1 cellular context compared by ENCODE assay signal in genomic region chr2:168801961-168802824, GRCh38.
TF ChIP-seq lines count a peak whose summit lies in the region.

Gene NOSTRIN, plus strand, starts transcription at chr2:168802637. Its CDS starts 10 bp downstream, at chr2:168802647.

TF ChIP-seq in K562, 482 proteins besides CTCF, POLR2A, EP300 and RAD21 (continued from another document and continues in another):
- TF ChIP-seq GTF3C2 (IDR thresholded peaks at IDR 0.05; ENCODE audit: borderline replicate concordance, extremely low read depth, insufficient read length) (no peak), RBM25 (IDR thresholded peaks at IDR 0.05; ENCODE audit: low read depth, low read length, severe bottlenecking) (no peak), KLF13 (tag; IDR thresholded peaks at IDR 0.05; ENCODE audit: borderline replicate concordance, low read depth) (no peak), BDP1 (IDR thresholded peaks at IDR 0.05; ENCODE audit: insufficient read depth, insufficient read length) (no peak), HMGN3 (IDR thresholded peaks at IDR 0.05; ENCODE audit: borderline replicate concordance, extremely low read depth, insufficient read length, low read depth, low read length) (no peak), CHD1 (IDR thresholded peaks at IDR 0.05; ENCODE audit: low read length) (no peak), E2F1 (CRISPR knock-in tag; IDR thresholded peaks at IDR 0.05) (no peak), DPF2 (IDR thresholded peaks at IDR 0.05) (peak; percentile 43), FOXJ2 (tag; IDR thresholded peaks at IDR 0.05) (no peak), ZNF561 (CRISPR knock-in tag; conservative IDR thresholded peaks at IDR 0.05) (no peak), PHB (CRISPR knock-in tag; IDR thresholded peaks at IDR 0.05) (no peak), MYC (IDR thresholded peaks at IDR 0.05; ENCODE audit: low read depth, low read length) (peak; percentile 11; the same call in 1 of the 2 replicates), MYC (CRISPR knock-in tag; IDR thresholded peaks at IDR 0.05; ENCODE audit: borderline replicate concordance, low read depth) (no peak), ZBTB40 (IDR thresholded peaks at IDR 0.05) (no peak), ZBTB40 (CRISPR knock-in tag; IDR thresholded peaks at IDR 0.05) (no peak), HMG20A (CRISPR knock-in tag; conservative IDR thresholded peaks at IDR 0.05) (no peak), NFE2 (IDR thresholded peaks at IDR 0.05; ENCODE audit: low read depth) (no peak; the same call in 1 of the 2 replicates), ZNF280B (CRISPR knock-in tag; IDR thresholded peaks at IDR 0.05) (no peak), ZNF12 (CRISPR knock-in tag; IDR thresholded peaks at IDR 0.05) (no peak), BHLHE40 (IDR thresholded peaks at IDR 0.05; ENCODE audit: low read length) (peak; percentile 28; the same call in 1 of the 2 replicates), PRMT5 (CRISPR knock-in tag; IDR thresholded peaks at IDR 0.05) (no peak), ZC3H11A (IDR thresholded peaks at IDR 0.05; ENCODE audit: low read depth, low read length) (no peak), POLR2B (IDR thresholded peaks at IDR 0.05; ENCODE audit: low read depth, partially characterized antibody) (no peak), NR1H2 (CRISPR knock-in tag; IDR thresholded peaks at IDR 0.05) (no peak), ZNF699 (CRISPR knock-in tag; IDR thresholded peaks at IDR 0.05; ENCODE audit: insufficient replicate concordance) (no peak), E2F5 (CRISPR knock-in tag; IDR thresholded peaks at IDR 0.05) (no peak), SOX6 (IDR thresholded peaks at IDR 0.05) (peak; percentile 64; the same call in 1 of the 2 replicates), ZC3H8 (IDR thresholded peaks at IDR 0.05) (no peak), ZNF77 (CRISPR knock-in tag; IDR thresholded peaks at IDR 0.05) (no peak), NCOR1 (IDR thresholded peaks at IDR 0.05) (peak; percentile 35; the same call in 1 of the 2 replicates), OTX1 (CRISPR knock-in tag; IDR thresholded peaks at IDR 0.05) (no peak), NR2C2 (CRISPR knock-in tag; IDR thresholded peaks at IDR 0.05) (no peak; the same call in 1 of the 2 replicates), NR2C2 (tag; IDR thresholded peaks at IDR 0.05) (peak; percentile 93), TCF7L2 (IDR thresholded peaks at IDR 0.05; ENCODE audit: low read depth, low read length) (no peak), MYNN (IDR thresholded peaks at IDR 0.05) (no peak), MYNN (CRISPR knock-in tag; IDR thresholded peaks at IDR 0.05) (no peak), SIN3B (IDR thresholded peaks at IDR 0.05; ENCODE audit: low read depth) (no peak), NFE2L1 (tag; IDR thresholded peaks at IDR 0.05; ENCODE audit: borderline replicate concordance, low read depth) (no peak), ZSCAN32 (CRISPR knock-in tag; IDR thresholded peaks at IDR 0.05) (0 out of 2 replicates have a peak, but pooled peaks have one; percentile 3), ZBTB11 (CRISPR knock-in tag; IDR thresholded peaks at IDR 0.05) (0 out of 6 replicates have a peak, but pooled peaks of 1 of the 3 experiments have one; percentile 1)
